19 cellular contexts compared by ENCODE assay signal in the genomic region with DNA sequence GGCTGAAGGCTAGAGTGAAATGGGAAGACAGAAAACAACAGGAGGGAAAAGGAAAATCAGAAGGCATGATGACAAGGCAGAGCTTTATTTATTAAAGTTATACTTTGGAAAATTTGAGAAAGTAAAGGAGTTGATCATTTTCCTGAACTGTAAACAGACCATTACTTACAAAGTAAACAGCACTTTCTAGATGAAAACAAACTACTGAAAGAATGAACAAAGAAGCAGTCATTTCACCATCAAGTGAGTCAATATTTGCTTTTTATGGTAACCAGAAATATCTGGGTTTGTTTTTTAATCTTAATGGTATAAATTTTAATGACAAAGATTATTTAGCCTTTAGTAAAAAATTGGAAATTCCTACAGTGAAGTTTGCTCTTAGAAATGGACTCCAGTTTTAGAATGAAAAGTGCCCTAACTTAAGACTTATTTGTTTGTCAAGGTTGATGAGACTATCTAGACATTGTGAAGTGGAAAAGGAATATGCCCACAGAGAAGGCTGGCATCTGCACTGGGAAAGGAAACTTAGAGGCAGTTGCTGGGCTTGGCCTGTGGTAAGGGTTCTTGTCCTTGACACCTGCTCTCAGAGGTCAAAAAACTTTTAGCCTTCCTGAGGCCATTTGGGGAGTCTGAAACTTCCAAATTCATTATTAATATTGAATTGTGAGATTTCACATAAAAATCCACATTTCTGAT. TPM values are rescaled to one million over a fixed set of nuclear protein-coding genes. Genes with fewer than 3 reads are reported as not detected.
DNase-seq lines count a peak whose midpoint lies in the region; ATAC-seq, FAIRE-seq and TF ChIP-seq lines count a peak whose summit lies in the region.
"Had no signal": no experiment of that assay in that cellular context is flagged by ENCODE, and none has a peak within 500 bp of the region (broad histone marks: within the 10 kb centered on the region; RNA-seq: fewer than 3 reads in every experiment).

No MANE protein-coding gene starts in this region.

- peaks cover 32% of the 10 kb centered on the region for H3K4me1 Mint-ChIP-seq in Calu3 (ENCODE audit: low read depth, unreplicated experiment)
- H3K4me1 Mint-ChIP-seq: CD14-positive monocyte, GM23338 had no signal

- no peak overlapping the region for H3K4me3 Mint-ChIP-seq in Calu3 (ENCODE audit: low read depth, unreplicated experiment)
- H3K4me3 Mint-ChIP-seq: CD14-positive monocyte; CD8-positive, alpha-beta T cell; GM23338 had no signal

- no peaks in the 10 kb centered on the region for H3K36me3 ChIP-seq in bronchial epithelial cell (ENCODE audit: control insufficient read depth, insufficient read depth, low read length)
- no peaks in the 10 kb centered on the region for H3K36me3 ChIP-seq in liver (ENCODE audit: control insufficient read depth in 4 of 4, insufficient read depth in 3 of 4, low read depth in 1 of 4, low read length in 3 of 4)

- H3K27me3 Mint-ChIP-seq in Calu3 (ENCODE audit: unreplicated experiment) = no peaks in the 10 kb centered on the region

- ATAC-seq in GM19328 (IDR thresholded peaks at IDR 0.05; ENCODE audit: unreplicated experiment) (no peak), GM21381 (IDR thresholded peaks at IDR 0.05; ENCODE audit: unreplicated experiment) (no peak), GM19395 (IDR thresholded peaks at IDR 0.05; ENCODE audit: unreplicated experiment) (no peak)
- ATAC-seq: CD8-positive, alpha-beta T cell; GM23338; K562 had no signal

- no peak for FAIRE-seq in bronchial epithelial cell (lab: Jason Lieb, UNC)
- FAIRE-seq: K562 had no signal

- H3K4me1 ChIP-seq in liver (ENCODE audit: control insufficient read depth in 4 of 4, insufficient read depth in 4 of 4, low read length in 3 of 4) = peaks cover 0 to 2% (median 0%) of the 10 kb centered on the region in 4 donors

- TF ChIP-seq CTCF in Calu3 (IDR thresholded peaks at IDR 0.05; ENCODE audit: unreplicated experiment) (no peak), bronchial epithelial cell (IDR thresholded peaks at IDR 0.05; ENCODE audit: insufficient read depth, low read length, severe bottlenecking) (no peak), liver (IDR thresholded peaks at IDR 0.05; ENCODE audit: low read depth, low read length, missing input control) (no peak)

- no peaks in the 10 kb centered on the region for H3K36me3 Mint-ChIP-seq in Calu3 (ENCODE audit: insufficient read depth, unreplicated experiment)
- H3K36me3 Mint-ChIP-seq: CD14-positive monocyte; CD8-positive, alpha-beta T cell had no signal

- no peak for TF ChIP-seq RAD21 in liver (IDR thresholded peaks at IDR 0.05)

- H3K9me3 Mint-ChIP-seq in Calu3 (ENCODE audit: low read depth, unreplicated experiment) = peaks cover under 1% of the 10 kb centered on the region
- H3K9me3 Mint-ChIP-seq: GM23338 had no signal

- CTCF ChIA-PET in Calu3 (lab: Charles Lee) = no interaction called here

- H3K27ac Mint-ChIP-seq in Calu3 (ENCODE audit: unreplicated experiment) = peak overlapping the region; percentile 22
- H3K27ac Mint-ChIP-seq: CD14-positive monocyte; CD8-positive, alpha-beta T cell; GM23338 had no signal

- intact Hi-C loops in Calu3 (cut with micrococcal nuclease; ENCODE audit: unreplicated experiment) = no loop called here

- no TSS peak for BruUV-seq in Calu3 (replicated peaks; lab: Mats Ljungman, UMichigan)

- H3K27ac ChIP-seq in liver (ENCODE audit: low read depth in 1 of 2, low read length in 2 of 2) = no peak overlapping the region

- no peak overlapping the region for H3K9ac ChIP-seq in liver (ENCODE audit: low read depth in 1 of 2, low read length in 2 of 2)

- H3K27me3 ChIP-seq in bronchial epithelial cell (ENCODE audit: control insufficient read depth, insufficient read depth, low read length) (no peaks in the 10 kb centered on the region), liver (ENCODE audit: control insufficient read depth in 4 of 4, insufficient read depth in 4 of 4, low read length in 3 of 4) (no peaks in the 10 kb centered on the region)

- no peak for DNase-seq in Calu3
- DNase-seq in NCI-H774 (lab: John Stamatoyannopoulos, UW) = peak; percentile 13
- DNase-seq in bronchial epithelial cell (ENCODE audit: low read depth) = peak; percentile 50
- no peak for DNase-seq in DMS79 (lab: John Stamatoyannopoulos, UW)
- DNase-seq: CD8-positive, alpha-beta T cell; DMS 273 treated with DMSO at 0.1 percent for 48 hours; DND-41; GDM1; H7; Karpas-422 had no signal

- H3K9me3 ChIP-seq in liver (ENCODE audit: control insufficient read depth in 4 of 4, low read length in 3 of 4) = no peaks in the 10 kb centered on the region

- H3K4me3 ChIP-seq in bronchial epithelial cell (ENCODE audit: low read depth, low read length) (no peak overlapping the region), liver (ENCODE audit: low read depth in 1 of 3, low read length in 3 of 3) (no peak overlapping the region)
- H3K4me3 ChIP-seq: GM23338, K562 had no signal

TF ChIP-seq in liver, 16 proteins besides CTCF, POLR2A, EP300 and RAD21:
- TF ChIP-seq SP1 (IDR thresholded peaks at IDR 0.05) (no peak), FOXA2 (IDR thresholded peaks at IDR 0.05) (peak; percentile 65)

RNA-seq across cellular contexts. Expression of a gene that starts 47.2 kb away (rescaled TPM):
- total RNA-seq in Calu3 (2022) (3.0 and 8.1 TPM in 2 replicates), bronchial epithelial cell (3.9 and 6.3 TPM in 2 replicates), liver (1 to 10 TPM in 1 of 2 donors, under 1 TPM in 1; under 0.01 to 1.0 TPM)
- under 1 TPM; 0.02 to 0.08 TPM for polyA plus RNA-seq in liver
- total RNA-seq: A673; CD8-positive, alpha-beta T cell had no signal
- polyA plus RNA-seq: BJ, CD14-positive monocyte, K562 had no signal

Comparison
In these comparisons a context has a peak if more than half of its experiments do, and no peak if none do; other contexts are left out.
1. DNase-seq: peak in NCI-H774 (single experiment) and bronchial epithelial cell (single experiment); none in Calu3 (single experiment) and DMS79 (single experiment).